Comparison of ENCODE assay signal across 13 cellular contexts in the genomic region with DNA sequence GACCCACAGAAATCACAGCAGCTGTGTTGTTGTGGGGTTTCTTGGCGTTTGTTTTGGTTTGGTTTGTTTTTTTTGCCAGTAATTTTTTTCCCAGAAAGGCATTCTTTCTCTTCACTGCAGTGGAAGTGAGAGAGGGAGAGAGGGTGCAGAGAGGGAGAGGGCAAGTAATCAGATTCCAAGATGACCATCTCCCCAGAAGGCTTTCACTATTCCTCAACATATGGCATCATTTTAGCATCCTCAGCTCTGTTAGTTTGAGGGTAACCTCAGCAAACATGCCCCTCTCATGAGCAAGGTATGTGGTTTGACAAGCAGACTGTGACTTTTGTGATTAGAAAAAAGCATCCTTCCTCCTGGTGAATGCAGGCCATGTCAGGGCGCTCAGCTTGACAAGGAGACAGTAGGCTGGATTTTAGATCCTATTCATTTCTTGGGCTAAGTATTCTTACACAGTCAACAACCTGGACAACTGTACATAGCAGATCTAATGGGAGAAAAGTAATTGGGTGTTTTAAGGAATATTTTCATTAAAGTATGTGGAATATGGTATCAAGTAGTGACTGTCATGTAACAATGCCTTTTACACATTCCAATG.
"Had no signal": no experiment of that assay in that cellular context is flagged by ENCODE, and none has a peak within 500 bp of the region (broad histone marks: within the 10 kb centered on the region; RNA-seq: fewer than 3 reads in every experiment).

No MANE protein-coding gene starts in this region.

- H3K9me3 ChIP-seq: left lung, mucosa of descending colon, prostate gland, right lobe of liver had no signal

- H3K4me3 ChIP-seq: dorsolateral prefrontal cortex, left lung, mucosa of descending colon, prostate gland, right lobe of liver, spleen had no signal

- H3K27me3 ChIP-seq: dorsolateral prefrontal cortex, left lung, right lobe of liver, spleen had no signal

- H3K4me1 ChIP-seq: left lung, prostate gland, right lobe of liver, spleen had no signal

- ATAC-seq: left lung, mucosa of descending colon, right lobe of liver had no signal

- H3K36me3 ChIP-seq: left lung, prostate gland, right lobe of liver, spleen had no signal

- DNase-seq: activated CD4-positive, alpha-beta T cell treated with anti-CD3 and anti-CD28 coated beads, Interleukin-2, amount 50 U/mL, for 4 hours; activated T-cell treated with anti-CD3 and anti-CD28 coated beads, Interleukin-2, amount 50 U/mL, for 1 hour; cerebellar nuclear complex; dorsolateral prefrontal cortex; head of caudate nucleus; left lung; mucosa of descending colon; occipital lobe; right lobe of liver; spleen; stimulated activated CD4-positive, alpha-beta T cell treated with anti-CD3 and anti-CD28 coated beads, Interleukin-2, amount 100 ng/mL, for 24 hours; stimulated activated naive B cell treated with anti-CD40 and anti-IgM and Interleukin-4, amounts not matched to agents 10 μg/mL and 1 μg/mL and 100 μg/mL, for 72 hours had no signal

- H3K27ac ChIP-seq: dorsolateral prefrontal cortex, left lung, prostate gland, right lobe of liver, spleen had no signal
